Comparison of ENCODE assay signal across 18 cellular contexts in genomic region chr3:132966374-132966773, GRCh38.
"Had no signal": no experiment of that assay in that cellular context is flagged by ENCODE, and none has a peak within 500 bp of the region (broad histone marks: within the 10 kb centered on the region; RNA-seq: fewer than 3 reads in every experiment).

No MANE protein-coding gene starts in this region.

- H3K36me3 ChIP-seq: colonic mucosa, upper lobe of left lung had no signal

- H3K4me3 ChIP-seq: colonic mucosa, hepatocyte, lung, testis, upper lobe of left lung had no signal

- H3K27ac ChIP-seq: colonic mucosa, foreskin keratinocyte, hepatocyte, testis, upper lobe of left lung had no signal

- DNase-seq: activated CD4-positive, alpha-beta T cell treated with anti-CD3 and anti-CD28 coated beads for 4 hours; activated CD8-positive, alpha-beta T cell treated with anti-CD3 and anti-CD28 coated beads for 36 hours; activated naive CD4-positive, alpha-beta T cell treated with anti-CD3 and anti-CD28 coated beads for 36 hours; activated T-cell treated with anti-CD3 and anti-CD28 coated beads, Interleukin-2, amount 50 U/mL, for 24 hours; central memory CD4-positive, alpha-beta T cell; colonic mucosa; endodermal cell; foreskin keratinocyte; left colon; nephron progenitor cell; occipital lobe; posterior cingulate gyrus; stimulated activated CD4-positive, alpha-beta T cell treated with anti-CD3 and anti-CD28 coated beads, Interleukin-2, amount 100 ng/mL, for 24 hours; testis; upper lobe of left lung had no signal

- H3K9me3 ChIP-seq: colonic mucosa, testis, upper lobe of left lung had no signal

- H3K4me1 ChIP-seq: colonic mucosa, foreskin keratinocyte, testis, upper lobe of left lung had no signal

- H2AFZ ChIP-seq: hepatocyte had no signal

- H3K4me2 ChIP-seq: hepatocyte had no signal

- H3K27me3 ChIP-seq: colonic mucosa, foreskin keratinocyte, hepatocyte, testis, upper lobe of left lung had no signal

- ATAC-seq: activated CD8-positive, alpha-beta T cell treated with anti-CD3 and anti-CD28 coated beads for 36 hours; foreskin keratinocyte; left colon; WTC11 had no signal

- H3K79me2 ChIP-seq: hepatocyte had no signal
